In genomic region chr10:93074137-93074596, GRCh38 we compare ENCODE assay signal across 9 cellular contexts. TPM values are rescaled to one million over a fixed set of nuclear protein-coding genes. Genes with fewer than 3 reads are reported as not detected.
DNase-seq lines count a peak whose midpoint lies in the region; ATAC-seq and TF ChIP-seq lines count a peak whose summit lies in the region.
"Had no signal": no experiment of that assay in that cellular context is flagged by ENCODE, and none has a peak within 500 bp of the region (broad histone marks: within the 10 kb centered on the region; RNA-seq: fewer than 3 reads in every experiment).

No MANE protein-coding gene starts in this region.

- H3K4me3 ChIP-seq in brain microvascular endothelial cell (ENCODE audit: low read depth, low read length), result no peak overlapping the region

- no peaks in the 10 kb centered on the region for H3K36me3 Mint-ChIP-seq in neural crest cell (ENCODE audit: low read depth)

- peaks cover 95% of the 10 kb centered on the region for H3K27me3 Mint-ChIP-seq in neural crest cell (ENCODE audit: low read depth)

- no peak for ATAC-seq in HG02973 (IDR thresholded peaks at IDR 0.05; ENCODE audit: unreplicated experiment)

- H3K4me1 Mint-ChIP-seq in neural crest cell, result peaks cover 20% of the 10 kb centered on the region

- H3K4me1 ChIP-seq in ES-I3 (ENCODE audit: insufficient read depth, low read length), result no peaks in the 10 kb centered on the region

- H3K27me3 ChIP-seq in brain microvascular endothelial cell (replicated peaks), result peaks cover 65% of the 10 kb centered on the region

- peak overlapping the region; percentile 62 for H3K9ac ChIP-seq in ES-I3 (ENCODE audit: low read depth, low read length)

- TF ChIP-seq CTCF in brain microvascular endothelial cell (IDR thresholded peaks at IDR 0.05; ENCODE audit: low read depth, low read length, missing control alignments) (peak; percentile 29), neural crest cell (conservative IDR thresholded peaks at IDR 0.05) (no peak)

- H3K36me3 ChIP-seq in ES-I3 (ENCODE audit: insufficient read depth, low read length) (no peaks in the 10 kb centered on the region), brain microvascular endothelial cell (replicated peaks) (no peaks in the 10 kb centered on the region)

- H3K9me3 ChIP-seq in ES-I3 (ENCODE audit: control insufficient read depth, insufficient read depth, low read length), result no peaks in the 10 kb centered on the region

- H3K27ac Mint-ChIP-seq in neural crest cell (ENCODE audit: unreplicated experiment), result no peak overlapping the region

- peak overlapping the region; percentile 79 for H3K4me3 Mint-ChIP-seq in neural crest cell

- no peaks in the 10 kb centered on the region for H3K9me3 Mint-ChIP-seq in neural crest cell

- in situ Hi-C loops in brain microvascular endothelial cell (cut with HindIII; ENCODE audit: low pct_ligation_motif_present, low sequenced_read_pairs), result no loop called here

- no peak overlapping the region for H3K27ac ChIP-seq in brain microvascular endothelial cell

- DNase-seq in M059J (ENCODE audit: low read depth) (peak; percentile 24), brain microvascular endothelial cell (no peak), neural crest cell (ENCODE audit: low read depth, low spot score) (no peak), activated gamma-delta T cell (lab: John Stamatoyannopoulos, UW) (no peak), NCI-H187 treated with DMSO at 0.1 percent for 48 hours (lab: John Stamatoyannopoulos, UW) (no peak), T-helper 9 cell (no peak)

RNA-seq across cellular contexts. Expression of gene CYP26A1, which starts 0.5 kb away (rescaled TPM):
- total RNA-seq in M059J (2014; rRNA removed; shearing (Covaris generic)), result not detected in 2 replicates
- total RNA-seq in neural crest cell, result 0.23 and 0.30 TPM in 2 replicates

RNA-seq across cellular contexts. Expression of gene CYP26C1, which starts 13.6 kb away (rescaled TPM):
- not detected in 2 replicates for total RNA-seq in M059J (2014; rRNA removed; shearing (Covaris generic))
- 0.30 and 0.37 TPM in 2 replicates for total RNA-seq in neural crest cell
- total RNA-seq: lower leg skin had no signal
